16 cellular contexts compared by ENCODE assay signal in the genomic region with DNA sequence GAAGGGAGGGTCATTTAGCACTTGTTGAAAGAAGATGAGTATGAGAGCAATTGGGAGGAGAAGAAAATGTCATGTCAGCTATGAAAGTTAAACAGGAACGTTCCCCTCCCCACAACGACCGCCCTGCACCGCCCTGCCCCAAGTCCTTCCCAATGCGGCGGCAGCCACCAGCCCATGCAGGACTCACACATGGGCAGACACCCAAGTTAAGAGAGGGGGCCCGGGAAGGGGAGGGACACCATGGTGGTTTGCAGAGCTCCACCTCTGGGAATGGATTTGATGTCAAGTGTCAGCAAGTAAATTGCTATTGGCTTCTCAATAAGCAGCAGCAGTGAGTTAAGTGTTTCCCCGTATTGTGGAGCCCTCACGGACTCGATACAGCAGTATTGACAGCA. TPM values are rescaled to one million over a fixed set of nuclear protein-coding genes. Genes with fewer than 3 reads are reported as not detected.
DNase-seq lines count a peak whose midpoint lies in the region; ATAC-seq, FAIRE-seq and TF ChIP-seq lines count a peak whose summit lies in the region.
"Had no signal": no experiment of that assay in that cellular context is flagged by ENCODE, and none has a peak within 500 bp of the region (broad histone marks: within the 10 kb centered on the region; RNA-seq: fewer than 3 reads in every experiment).

No MANE protein-coding gene starts in this region.

- in situ Hi-C loops in HepG2 (cut with HindIII; ENCODE audit: extremely low pct_ligation_motif_present, low pct_unique_long_range_greater_than_20kb) = no loop called here

- no peak overlapping the region for H3K9ac ChIP-seq in HepG2 (ENCODE audit: insufficient read depth, low read depth, low read length)

- no peaks in the 10 kb centered on the region for H3K4me1 Mint-ChIP-seq in T-cell

- BruUV-seq in HepG2 (replicated peaks; lab: Mats Ljungman, UMichigan) = no TSS peak

- POLR2A ChIA-PET in HepG2 (lab: Yijun Ruan, JAX) (interaction anchor here (0.8 to 1.1 kb wide), 2 partner anchors 23 to 29 kb away, joined by 3 to 6 read pairs; partner anchors contain the start of gene ZFHX3), T-cell (lab: Charles Lee) (no interaction called here)

- peaks cover 35% of the 10 kb centered on the region for H4K20me1 ChIP-seq in HepG2 (ENCODE audit: insufficient read depth, low read length)
- peaks cover 35% of the 10 kb centered on the region for H4K20me1 ChIP-seq in hepatocyte (ENCODE audit: insufficient read depth, poor library complexity, severe bottlenecking)

- H3K4me1 ChIP-seq in HepG2 (ENCODE audit: insufficient read depth, low read length) = peaks cover 94% of the 10 kb centered on the region
- H3K4me1 ChIP-seq in right lobe of liver = peaks cover 0 to 30% (median 8%) of the 10 kb centered on the region in 4 donors
- H3K4me1 ChIP-seq in hepatocyte (ENCODE audit: insufficient read depth) = peaks cover 38% of the 10 kb centered on the region
- peaks cover 0 to 92% (median 61%) of the 10 kb centered on the region in 4 donors for H3K4me1 ChIP-seq in sigmoid colon

- H3K36me3 ChIP-seq in HepG2 (replicated peaks in 1 of 2; ENCODE audit: control insufficient read depth in 1 of 2, insufficient read depth in 2 of 2, low read length in 2 of 2) = peaks cover 3 to 14% of the 10 kb centered on the region in 2 experiments; a peak in 3 of 5 replicates
- H3K36me3 ChIP-seq in right lobe of liver = no peaks in the 10 kb centered on the region
- no peaks in the 10 kb centered on the region for H3K36me3 ChIP-seq in hepatocyte (replicated peaks; ENCODE audit: insufficient read depth, low read depth)
- no peaks in the 10 kb centered on the region for H3K36me3 ChIP-seq in sigmoid colon
- H3K36me3 ChIP-seq: tibial nerve had no signal

- no peak overlapping the region for H3K27ac Mint-ChIP-seq in T-cell
- H3K27ac Mint-ChIP-seq: activated T-helper 1 cell treated with anti-CD3 and anti-CD28 coated beads, Interleukin-12 subunit alpha, Interleukin-12 subunit beta, Interleukin-2, Interleukin-4 antibody, amounts not matched to agents 30 ng/mL and 10 ng/mL and 1 ng/mL, durations not matched to agents 14 hours and 24 hours and 36 hours; T-helper 1 cell treated with Interleukin-12 subunit alpha and Interleukin-12 subunit beta and Interleukin-4 antibody, amounts not matched to agents 30 μg/mL and 1 μg/mL, for 36 hours had no signal

- WGBS in HepG2 (ENCODE audit: low lambda C conversion rate) = 90% methylated on average over 10 of the region's 10 CpGs
- 69% methylated on average over 6 of the region's 10 CpGs for WGBS in right lobe of liver (ENCODE audit: insufficient coverage, low coverage, low lambda C conversion rate, missing lambda C conversion rate)
- WGBS in hepatocyte (ENCODE audit: low lambda C conversion rate, missing lambda C conversion rate) = 57% methylated on average over 10 of the region's 10 CpGs
- WGBS in sigmoid colon, 2 donors = 72 to 76% methylated on average over 10 of the region's 10 CpGs

- H3K79me2 ChIP-seq in HepG2 (ENCODE audit: insufficient read depth, low read length) (peaks cover 95% of the 10 kb centered on the region), hepatocyte (peaks cover 99% of the 10 kb centered on the region)

- no peaks in the 10 kb centered on the region for H3K9me2 ChIP-seq in hepatocyte (replicated peaks; ENCODE audit: insufficient read depth)

- DNase-seq in HepG2 (ENCODE audit: low spot score) (no peak), right lobe of liver (no peak), hepatocyte (ENCODE audit: low spot score) (no peak), sigmoid colon (peak; percentile 74), T-helper 9 cell (no peak), T-cell (no peak)
- no peak for DNase-seq in activated CD4-positive, alpha-beta T cell treated with anti-CD3 and anti-CD28 coated beads, Interleukin-2, amount 50 U/mL, for 1 hour
- DNase-seq: amygdala, Kasumi-1, NCI-H526 had no signal

- no peaks in the 10 kb centered on the region for H3K36me3 Mint-ChIP-seq in T-cell

- peaks cover 0 to 3% of the 10 kb centered on the region in 2 donors for H3K27me3 Mint-ChIP-seq in T-cell

- CTCF ChIA-PET in HepG2 (lab: Yijun Ruan, JAX; ENCODE audit: low intra/inter-chr PET ratio, low total read pairs) (no interaction called here), T-cell (lab: Charles Lee) (no interaction called here)

- H3K4me2 ChIP-seq in HepG2 (ENCODE audit: low read depth, low read length) (no peak overlapping the region), hepatocyte (peak overlapping the region; percentile 56)

- TF ChIP-seq CTCF in HepG2 (CRISPR knock-in tag; IDR thresholded peaks at IDR 0.05) (no peak), right lobe of liver (IDR thresholded peaks at IDR 0.05) (no peak), hepatocyte (IDR thresholded peaks at IDR 0.05; ENCODE audit: poor library complexity) (no peak), sigmoid colon (IDR thresholded peaks at IDR 0.05) (no peak)

- TF ChIP-seq POLR2A in HepG2 (IDR thresholded peaks at IDR 0.05; ENCODE audit: insufficient read depth in 1 of 2, low read depth in 2 of 2, low read length in 2 of 2) (no peak), right lobe of liver (IDR thresholded peaks at IDR 0.05) (no peak), sigmoid colon (IDR thresholded peaks at IDR 0.05) (no peak)

- H3K4me3 ChIP-seq in HepG2 (replicated peaks in 1 of 3; ENCODE audit: insufficient read depth in 1 of 3, low read depth in 2 of 3, low read length in 3 of 3) = no peak overlapping the region
- H3K4me3 ChIP-seq in right lobe of liver = no peak overlapping the region
- H3K4me3 ChIP-seq in hepatocyte = no peak overlapping the region
- H3K4me3 ChIP-seq in sigmoid colon = no peak overlapping the region
- H3K4me3 ChIP-seq: tibial nerve had no signal

- H3K9me3 ChIP-seq in HepG2 (ENCODE audit: low read length) (no peaks in the 10 kb centered on the region), right lobe of liver (no peaks in the 10 kb centered on the region), hepatocyte (ENCODE audit: low read depth) (no peaks in the 10 kb centered on the region), sigmoid colon (no peaks in the 10 kb centered on the region)
- H3K9me3 ChIP-seq: tibial nerve had no signal

- no peak for FAIRE-seq in HepG2 (lab: Jason Lieb, UNC)
- FAIRE-seq: G401.6 had no signal

- H3K27me3 ChIP-seq in HepG2 (ENCODE audit: control insufficient read depth in 1 of 2, insufficient read depth in 2 of 2, low read length in 2 of 2) (no peaks in the 10 kb centered on the region), right lobe of liver (no peaks in the 10 kb centered on the region), hepatocyte (no peaks in the 10 kb centered on the region), sigmoid colon (no peaks in the 10 kb centered on the region)
- H3K27me3 ChIP-seq: tibial nerve had no signal

- H3K27ac ChIP-seq in HepG2 (ENCODE audit: extremely low read length, insufficient read depth, low read length) (no peak overlapping the region), right lobe of liver (no peak overlapping the region), hepatocyte (peak overlapping the region; percentile 51), sigmoid colon (peak overlapping the region; percentile 23 to 69 (median 39))

- ATAC-seq in HepG2 = no peak
- no peak for ATAC-seq in right lobe of liver
- no peak for ATAC-seq in GM21381 (IDR thresholded peaks at IDR 0.05; ENCODE audit: unreplicated experiment)
- no peak for ATAC-seq in T-cell (replicated peaks in 1 of 4)
- ATAC-seq: Panc1 had no signal

- H3K4me3 Mint-ChIP-seq in T-cell = no peak overlapping the region
- H3K4me3 Mint-ChIP-seq: activated T-helper 1 cell treated with anti-CD3 and anti-CD28 coated beads, Interleukin-12 subunit alpha, Interleukin-12 subunit beta, Interleukin-2, Interleukin-4 antibody, amounts not matched to agents 30 ng/mL and 10 ng/mL and 1 ng/mL, durations not matched to agents 14 hours and 24 hours and 36 hours; T-helper 1 cell treated with Interleukin-12 subunit alpha and Interleukin-12 subunit beta and Interleukin-4 antibody, amounts not matched to agents 30 μg/mL and 1 μg/mL, for 36 hours had no signal

- intact Hi-C loops in HepG2 (cut with micrococcal nuclease; ENCODE audit: unreplicated experiment) (no loop called here), right lobe of liver (cut with DNase I) (no loop called here), sigmoid colon (cut with DNase I) (no loop called here)

- TF ChIP-seq EP300 in HepG2 (IDR thresholded peaks at IDR 0.05; ENCODE audit: low read depth in 2 of 2, low read length in 2 of 2) = no peak
- no peak for TF ChIP-seq EP300 in HepG2 (CRISPR knock-in tag; IDR thresholded peaks at IDR 0.05; ENCODE audit: borderline replicate concordance)
- TF ChIP-seq EP300 in sigmoid colon (IDR thresholded peaks at IDR 0.05) = no peak

- TF ChIP-seq RAD21 in HepG2 (CRISPR knock-in tag; IDR thresholded peaks at IDR 0.05) = no peak

- no peak overlapping the region for H2AFZ ChIP-seq in HepG2 (ENCODE audit: low read length)
- H2AFZ ChIP-seq in hepatocyte = no peak overlapping the region

- no peaks in the 10 kb centered on the region for H3K9me3 Mint-ChIP-seq in T-cell
- H3K9me3 Mint-ChIP-seq: activated T-helper 1 cell treated with anti-CD3 and anti-CD28 coated beads, Interleukin-12 subunit alpha, Interleukin-12 subunit beta, Interleukin-2, Interleukin-4 antibody, amounts not matched to agents 30 ng/mL and 10 ng/mL and 1 ng/mL, durations not matched to agents 14 hours and 24 hours and 36 hours; T-helper 1 cell treated with Interleukin-12 subunit alpha and Interleukin-12 subunit beta and Interleukin-4 antibody, amounts not matched to agents 30 μg/mL and 1 μg/mL, for 36 hours had no signal

RNA-seq across cellular contexts. Expression of gene ZFHX3, which starts 22.8 kb away (rescaled TPM):
- total RNA-seq in HepG2 (2016; rRNA removed; fragmentation: Illumina TruSeq; extraction: Trizol) = 6.0 and 12.3 TPM in 2 replicates
- 1.8 and 1.9 TPM in 2 replicates for total RNA-seq in HepG2 (2016; cell fraction: cytosol; rRNA removed; fragmentation: Illumina TruSeq; extraction: Trizol; ENCODE audit: low read depth)
- 5.6 and 10.6 TPM in 2 replicates for total RNA-seq in HepG2 (2016; cell fraction: insoluble cytoplasmic fraction; rRNA removed; fragmentation: Illumina TruSeq; extraction: Trizol)
- 5.0 and 5.6 TPM in 2 replicates for total RNA-seq in HepG2 (2016; cell fraction: membrane; rRNA removed; fragmentation: Illumina TruSeq; extraction: Trizol)
- 15.3 and 19.7 TPM in 2 replicates for total RNA-seq in HepG2 (2016; cell fraction: nucleus; rRNA removed; fragmentation: Illumina TruSeq; extraction: Trizol)
- 5.0 and 5.3 TPM in 2 replicates for polyA plus RNA-seq in HepG2 (2011; rRNA removed)
- 3.5 and 4.2 TPM in 2 replicates for polyA plus RNA-seq in HepG2 (2011; cell fraction: cytosol; rRNA removed)
- 10.2 and 11.2 TPM in 2 replicates for polyA plus RNA-seq in HepG2 (2011; cell fraction: nucleus; rRNA removed)
- polyA plus RNA-seq in HepG2 (2012) = 12.6 and 14.4 TPM in 2 replicates
- 0.31 and 0.36 TPM in 2 replicates for polyA plus RNA-seq in HepG2 (2016; cell fraction: cytosol; fragmentation: Illumina TruSeq; extraction: Trizol; ENCODE audit: low read depth)
- polyA plus RNA-seq in HepG2 (2016; cell fraction: insoluble cytoplasmic fraction; fragmentation: Illumina TruSeq; extraction: Trizol; ENCODE audit: low read depth) = 8.6 and 11.4 TPM in 2 replicates
- polyA plus RNA-seq in HepG2 (2016; cell fraction: membrane; fragmentation: Illumina TruSeq; extraction: Trizol; ENCODE audit: low read depth) = 1.0 and 1.4 TPM in 2 replicates
- polyA plus RNA-seq in HepG2 (2016; cell fraction: nucleus; fragmentation: Illumina TruSeq; extraction: Trizol; ENCODE audit: insufficient read depth, low read depth) = 16.2 and 17.6 TPM in 2 replicates
- 12.7 and 18.2 TPM in 2 replicates for polyA minus RNA-seq in HepG2 (2011; rRNA and poly(A)+ RNA removed; ENCODE audit: low replicate concordance)
- 16.9 and 20.7 TPM in 2 replicates for polyA minus RNA-seq in HepG2 (2011; cell fraction: cytosol; rRNA and poly(A)+ RNA removed)
- polyA minus RNA-seq in HepG2 (2011; cell fraction: nucleus; rRNA and poly(A)+ RNA removed) = 23.9 and 27.2 TPM in 2 replicates
- 1 to 10 TPM; 7.1 to 9.4 (median 7.7) TPM for total RNA-seq in right lobe of liver
- 11.5 and 11.6 TPM in 2 replicates for total RNA-seq in hepatocyte
- 6.4 and 10.9 TPM in 2 replicates for polyA plus RNA-seq in hepatocyte
- total RNA-seq in sigmoid colon = 10 to 100 TPM; 17.8 to 38.8 (median 19.1) TPM
- 1 to 10 TPM in 2 of 3 donors, under 1 TPM in 1; 0.69 to 4.3 (median 1.2) TPM for polyA plus RNA-seq in sigmoid colon
- total RNA-seq in T-cell = 1 to 10 TPM in 3 of 5 donors, under 1 TPM in 2; 0.35 to 2.1 (median 1.0) TPM

Comparison
In these comparisons a context has a peak if more than half of its experiments do, and no peak if none do; other contexts are left out.
1. H3K27ac ChIP-seq: peak in hepatocyte (single experiment) and sigmoid colon (4 of 4); none in HepG2 (single experiment) and right lobe of liver (0 of 3).